Comparison of ENCODE assay signal across 25 cellular contexts in genomic region chr3:147807773-147808172, GRCh38.
"Had no signal": no experiment of that assay in that cellular context is flagged by ENCODE, and none has a peak within 500 bp of the region (broad histone marks: within the 10 kb centered on the region; RNA-seq: fewer than 3 reads in every experiment).

No MANE protein-coding gene starts in this region.

- H3K36me3 ChIP-seq: adrenal gland, brain microvascular endothelial cell, SJSA1 had no signal

- H3K27me3 ChIP-seq: adrenal gland, brain microvascular endothelial cell, SJSA1 had no signal

- ATAC-seq: activated naive CD4-positive, alpha-beta T cell treated with anti-CD3 and anti-CD28 coated beads, Interleukin-2, amount 50 U/mL, for 72 hours; activated T-cell treated with anti-CD3 and anti-CD28 coated beads, Interleukin-2, amount 50 U/mL, for 4 hours; Panc1 had no signal

- H3K27ac ChIP-seq: adrenal gland, brain microvascular endothelial cell, KMS-11, SJSA1 had no signal

- H3K4me3 ChIP-seq: adrenal gland, SJSA1 had no signal

- H3K4me2 ChIP-seq: KMS-11, SK-N-SH had no signal

- H3K4me1 ChIP-seq: adrenal gland, SJSA1 had no signal

- DNase-seq: activated CD4-positive, alpha-beta memory T cell treated with anti-CD3 and anti-CD28 coated beads for 36 hours; activated CD4-positive, alpha-beta T cell treated with anti-CD3 and anti-CD28 coated beads, Interleukin-2, amount 10 ng/mL, durations not matched to agents 7 days and 5 days; activated CD8-positive, alpha-beta memory T cell treated with anti-CD3 and anti-CD28 coated beads, Interleukin-2, amount 50 U/mL, for 4 hours; activated gamma-delta T cell treated with Interleukin-2 at 50 U/mL for 16 hours; activated naive CD4-positive, alpha-beta T cell treated with anti-CD3 and anti-CD28 coated beads for 36 hours; activated T-cell treated with anti-CD3 and anti-CD28 coated beads for 4 hours; activated T-cell treated with anti-CD3 and anti-CD28 coated beads, Interleukin-2, amount 50 U/mL, for 4 hours; adrenal gland; brain microvascular endothelial cell; central memory CD4-positive, alpha-beta T cell; NCI-H1105; NCI-H1417 treated with DMSO at 0.1 percent for 48 hours; NCI-H187 treated with DMSO at 0.1 percent for 48 hours; NCI-H2081; NCI-H2171 treated with DMSO at 0.1 percent for 48 hours; NCI-H226; NCI-H446 treated with DMSO at 0.1 percent for 48 hours; NCI-H524; RPMI8226; SHP77 treated with DMSO at 0.1 percent for 48 hours; SK-N-SH had no signal

- H3K9ac ChIP-seq: KMS-11, SK-N-SH had no signal

- H3K9me3 ChIP-seq: adrenal gland, SJSA1, SK-N-SH had no signal
